ENCODE assay signal across 12 cellular contexts in genomic region chr9:92746567-92747458, GRCh38. TPM values are rescaled to one million over a fixed set of nuclear protein-coding genes. Genes with fewer than 3 reads are reported as not detected.
DNase-seq lines count a peak whose midpoint lies in the region; ATAC-seq, FAIRE-seq and TF ChIP-seq lines count a peak whose summit lies in the region.
"Had no signal": no experiment of that assay in that cellular context is flagged by ENCODE, and none has a peak within 500 bp of the region (broad histone marks: within the 10 kb centered on the region; RNA-seq: fewer than 3 reads in every experiment).

No MANE protein-coding gene starts in this region.

- no peak overlapping the region for H2AFZ ChIP-seq in HepG2 (ENCODE audit: low read length)

- H3K4me3 ChIP-seq in cardiac fibroblast (replicated peaks in 1 of 2; ENCODE audit: low read depth in 2 of 2, low read length in 2 of 2) (no peak overlapping the region), HepG2 (replicated peaks in 1 of 3; ENCODE audit: insufficient read depth in 1 of 3, low read depth in 2 of 3, low read length in 3 of 3) (peak overlapping the region in 1 of 3 experiments; percentile 51; a peak in 2 of 6 replicates)

- intact Hi-C loops in HepG2 (cut with micrococcal nuclease; ENCODE audit: unreplicated experiment): no loop called here

- no peak for TF ChIP-seq CTCF in HFFc6 (IDR thresholded peaks at IDR 0.05)
- no peak for TF ChIP-seq CTCF in cardiac fibroblast (IDR thresholded peaks at IDR 0.05; ENCODE audit: low read depth, low read length)
- no peak for TF ChIP-seq CTCF in HepG2 (CRISPR knock-in tag; IDR thresholded peaks at IDR 0.05)

- H3K36me3 Mint-ChIP-seq in HFFc6 (ENCODE audit: low read depth): peaks cover 4% of the 10 kb centered on the region; the same call in 1 of the 2 replicates
- H3K36me3 Mint-ChIP-seq in stimulated activated memory B cell treated with anti-CD40 and anti-IgM and Interleukin-4, amounts not matched to agents 10 μg/mL and 1 μg/mL and 100 μg/mL, for 72 hours: no peaks in the 10 kb centered on the region

- peak overlapping the region; percentile 40 for H3K9ac ChIP-seq in HepG2 (ENCODE audit: insufficient read depth, low read depth, low read length)

- 69% methylated on average over 8 of the region's 14 CpGs for WGBS in HepG2 (ENCODE audit: low lambda C conversion rate)

- TF ChIP-seq RAD21 in HepG2 (CRISPR knock-in tag; IDR thresholded peaks at IDR 0.05): no peak

- no peaks in the 10 kb centered on the region for H3K9me3 Mint-ChIP-seq in HFFc6
- no peaks in the 10 kb centered on the region for H3K9me3 Mint-ChIP-seq in stimulated activated memory B cell treated with anti-CD40 and anti-IgM and Interleukin-4, amounts not matched to agents 10 μg/mL and 1 μg/mL and 100 μg/mL, for 72 hours

- no TSS peak for BruUV-seq in HepG2 (replicated peaks; lab: Mats Ljungman, UMichigan)

- peak overlapping the region; percentile 61 for H3K27ac Mint-ChIP-seq in HFFc6
- H3K27ac Mint-ChIP-seq in stimulated activated memory B cell treated with anti-CD40 and anti-IgM and Interleukin-4, amounts not matched to agents 10 μg/mL and 1 μg/mL and 100 μg/mL, for 72 hours: no peak overlapping the region

- CTCF ChIA-PET in HepG2 (lab: Yijun Ruan, JAX; ENCODE audit: low intra/inter-chr PET ratio, low total read pairs): no interaction called here

- H3K4me1 ChIP-seq in HepG2 (ENCODE audit: insufficient read depth, low read length): peaks cover 48% of the 10 kb centered on the region

- no peak for TF ChIP-seq EP300 in HepG2 (IDR thresholded peaks at IDR 0.05; ENCODE audit: low read depth in 2 of 2, low read length in 2 of 2)
- TF ChIP-seq EP300 in HepG2 (CRISPR knock-in tag; IDR thresholded peaks at IDR 0.05; ENCODE audit: borderline replicate concordance): no peak

- peak; percentile 82 for ATAC-seq in HepG2
- ATAC-seq in stimulated activated memory B cell treated with anti-CD40 and anti-IgM and Interleukin-4, amounts not matched to agents 10 μg/mL and 1 μg/mL and 100 μg/mL, for 72 hours: peak; percentile 12
- no peak for ATAC-seq in HG02885 (IDR thresholded peaks at IDR 0.05; ENCODE audit: poor library complexity, unreplicated experiment)
- ATAC-seq in GM19395 (IDR thresholded peaks at IDR 0.05; ENCODE audit: unreplicated experiment): no peak

- H3K9me3 ChIP-seq in HepG2 (ENCODE audit: low read length): no peaks in the 10 kb centered on the region

- no peaks in the 10 kb centered on the region; the same call in 1 of the 2 replicates for H4K20me1 ChIP-seq in HepG2 (ENCODE audit: insufficient read depth, low read length)

- H3K36me3 ChIP-seq in HepG2 (replicated peaks in 1 of 2; ENCODE audit: control insufficient read depth in 1 of 2, insufficient read depth in 2 of 2, low read length in 2 of 2): no peaks in the 10 kb centered on the region

- no peak overlapping the region for H3K4me3 Mint-ChIP-seq in HFFc6
- no peak overlapping the region for H3K4me3 Mint-ChIP-seq in stimulated activated memory B cell treated with anti-CD40 and anti-IgM and Interleukin-4, amounts not matched to agents 10 μg/mL and 1 μg/mL and 100 μg/mL, for 72 hours

- no peak for TF ChIP-seq POLR2A in HepG2 (IDR thresholded peaks at IDR 0.05; ENCODE audit: insufficient read depth in 1 of 2, low read depth in 2 of 2, low read length in 2 of 2)

- no peak for DNase-seq in HFFc6
- peak; percentile 68 to 74 for DNase-seq in cardiac fibroblast (ENCODE audit: low read depth in 2 of 2)
- DNase-seq in HepG2 (ENCODE audit: low spot score): peak; percentile 56
- no peak for DNase-seq in KBM-7
- DNase-seq: effector memory CD4-positive, alpha-beta T cell; NCI-H1105 treated with DMSO at 0.1 percent for 48 hours; NCI-H69; stimulated activated CD4-positive, alpha-beta T cell treated with anti-CD3 and anti-CD28 coated beads, Interleukin-15, amount 100 ng/mL, for 24 hours had no signal

- in situ Hi-C loops in HepG2 (cut with HindIII; ENCODE audit: extremely low pct_ligation_motif_present, low pct_unique_long_range_greater_than_20kb) (no loop called here), KBM-7 (cut with MboI; ENCODE audit: low pct_unique_long_range_greater_than_20kb, low sequenced_read_pairs) (no loop called here)

- H3K79me2 ChIP-seq in HepG2 (ENCODE audit: insufficient read depth, low read length): peaks cover 72% of the 10 kb centered on the region

- peak; percentile 60 for FAIRE-seq in HepG2 (lab: Jason Lieb, UNC)

- H3K4me2 ChIP-seq in HepG2 (ENCODE audit: low read depth, low read length): peak overlapping the region; percentile 63

- POLR2A ChIA-PET in HepG2 (lab: Yijun Ruan, JAX): no interaction called here

- peaks cover 1% of the 10 kb centered on the region for H3K27me3 Mint-ChIP-seq in HFFc6 (ENCODE audit: insufficient read depth)
- H3K27me3 Mint-ChIP-seq in stimulated activated memory B cell treated with anti-CD40 and anti-IgM and Interleukin-4, amounts not matched to agents 10 μg/mL and 1 μg/mL and 100 μg/mL, for 72 hours: no peaks in the 10 kb centered on the region

- H3K27me3 ChIP-seq in HepG2 (ENCODE audit: control insufficient read depth in 1 of 2, insufficient read depth in 2 of 2, low read length in 2 of 2): no peaks in the 10 kb centered on the region

- H3K27ac ChIP-seq in HepG2 (ENCODE audit: extremely low read length, insufficient read depth, low read length): peak overlapping the region; percentile 53
- H3K27ac ChIP-seq: HL-60 had no signal

- H3K4me1 Mint-ChIP-seq in HFFc6 (ENCODE audit: low read depth): peaks cover 38% of the 10 kb centered on the region
- peaks cover 79% of the 10 kb centered on the region for H3K4me1 Mint-ChIP-seq in stimulated activated memory B cell treated with anti-CD40 and anti-IgM and Interleukin-4, amounts not matched to agents 10 μg/mL and 1 μg/mL and 100 μg/mL, for 72 hours

TF ChIP-seq in HepG2, 621 proteins besides CTCF, POLR2A, EP300 and RAD21 (continues in another document):
- TF ChIP-seq RBM22 (optimal IDR thresholded peaks at IDR 0.05; ENCODE audit: low read length) (no peak), NPAS2 (CRISPR knock-in tag; IDR thresholded peaks at IDR 0.05; ENCODE audit: borderline replicate concordance) (no peak), TFDP2 (CRISPR knock-in tag; IDR thresholded peaks at IDR 0.05) (0 out of 2 replicates have a peak, but pooled peaks have one; percentile 8)
- TF ChIP-seq, protein P1, sequence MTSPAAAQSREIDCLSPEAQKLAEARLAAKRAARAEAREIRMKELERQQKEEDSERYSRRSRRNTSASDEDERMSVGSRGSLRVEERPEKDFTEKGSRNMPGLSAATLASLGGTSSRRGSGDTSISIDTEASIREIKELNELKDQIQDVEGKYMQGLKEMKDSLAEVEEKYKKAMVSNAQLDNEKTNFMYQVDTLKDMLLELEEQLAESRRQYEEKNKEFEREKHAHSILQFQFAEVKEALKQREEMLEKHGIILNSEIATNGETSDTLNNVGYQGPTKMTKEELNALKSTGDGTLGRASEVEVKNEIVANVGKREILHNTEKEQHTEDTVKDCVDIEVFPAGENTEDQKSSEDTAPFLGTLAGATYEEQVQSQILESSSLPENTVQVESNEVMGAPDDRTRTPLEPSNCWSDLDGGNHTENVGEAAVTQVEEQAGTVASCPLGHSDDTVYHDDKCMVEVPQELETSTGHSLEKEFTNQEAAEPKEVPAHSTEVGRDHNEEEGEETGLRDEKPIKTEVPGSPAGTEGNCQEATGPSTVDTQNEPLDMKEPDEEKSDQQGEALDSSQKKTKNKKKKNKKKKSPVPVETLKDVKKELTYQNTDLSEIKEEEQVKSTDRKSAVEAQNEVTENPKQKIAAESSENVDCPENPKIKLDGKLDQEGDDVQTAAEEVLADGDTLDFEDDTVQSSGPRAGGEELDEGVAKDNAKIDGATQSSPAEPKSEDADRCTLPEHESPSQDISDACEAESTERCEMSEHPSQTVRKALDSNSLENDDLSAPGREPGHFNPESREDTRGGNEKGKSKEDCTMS (CRISPR knock-in tag; conservative IDR thresholded peaks at IDR 0.05): no peak

RNA-seq across cellular contexts. Expression of gene BICD2, which starts 17.8 kb away (rescaled TPM):
- 10 to 100 TPM; 32.4 to 38.6 (median 36.1) TPM for total RNA-seq in HFFc6 (2021; fragmentation: NEBNext Ultra II Directional; extraction: Animal tissue kit (Norgen Biotek cat#: 25700))
- total RNA-seq in HepG2 (2016; rRNA removed; fragmentation: Illumina TruSeq; extraction: Trizol): 17.4 and 18.3 TPM in 2 replicates
- 2.2 and 2.6 TPM in 2 replicates for total RNA-seq in HepG2 (2016; cell fraction: cytosol; rRNA removed; fragmentation: Illumina TruSeq; extraction: Trizol; ENCODE audit: low read depth)
- 17.1 and 17.9 TPM in 2 replicates for total RNA-seq in HepG2 (2016; cell fraction: insoluble cytoplasmic fraction; rRNA removed; fragmentation: Illumina TruSeq; extraction: Trizol)
- 7.5 and 8.2 TPM in 2 replicates for total RNA-seq in HepG2 (2016; cell fraction: membrane; rRNA removed; fragmentation: Illumina TruSeq; extraction: Trizol)
- total RNA-seq in HepG2 (2016; cell fraction: nucleus; rRNA removed; fragmentation: Illumina TruSeq; extraction: Trizol): 15.1 and 18.6 TPM in 2 replicates
- polyA plus RNA-seq in HepG2 (2011; rRNA removed): 5.1 and 6.3 TPM in 2 replicates
- 5.7 and 6.0 TPM in 2 replicates for polyA plus RNA-seq in HepG2 (2011; cell fraction: cytosol; rRNA removed)
- polyA plus RNA-seq in HepG2 (2011; cell fraction: nucleus; rRNA removed): 9.9 and 11.3 TPM in 2 replicates
- 9.8 and 11.5 TPM in 2 replicates for polyA plus RNA-seq in HepG2 (2012)
- polyA plus RNA-seq in HepG2 (2016; cell fraction: cytosol; fragmentation: Illumina TruSeq; extraction: Trizol; ENCODE audit: low read depth): 1.1 TPM in 2 replicates
- polyA plus RNA-seq in HepG2 (2016; cell fraction: insoluble cytoplasmic fraction; fragmentation: Illumina TruSeq; extraction: Trizol; ENCODE audit: low read depth): 15.2 and 16.4 TPM in 2 replicates
- polyA plus RNA-seq in HepG2 (2016; cell fraction: membrane; fragmentation: Illumina TruSeq; extraction: Trizol; ENCODE audit: low read depth): 3.5 and 4.1 TPM in 2 replicates
- 17.8 and 17.9 TPM in 2 replicates for polyA plus RNA-seq in HepG2 (2016; cell fraction: nucleus; fragmentation: Illumina TruSeq; extraction: Trizol; ENCODE audit: insufficient read depth, low read depth)
- polyA minus RNA-seq in HepG2 (2011; rRNA and poly(A)+ RNA removed; ENCODE audit: low replicate concordance): 10.1 and 10.5 TPM in 2 replicates
- polyA minus RNA-seq in HepG2 (2011; cell fraction: cytosol; rRNA and poly(A)+ RNA removed): 6.4 and 6.6 TPM in 2 replicates
- polyA minus RNA-seq in HepG2 (2011; cell fraction: nucleus; rRNA and poly(A)+ RNA removed): 8.7 and 9.5 TPM in 2 replicates

Comparison
In these comparisons a context has a peak if more than half of its experiments do, and no peak if none do; other contexts are left out.
1. DNase-seq: peak in cardiac fibroblast (2 of 2) and HepG2 (single experiment); none in HFFc6 (single experiment) and KBM-7 (single experiment).
2. ATAC-seq: peak in HepG2 (single experiment) and stimulated activated memory B cell treated with anti-CD40 and anti-IgM and Interleukin-4, amounts not matched to agents 10 μg/mL and 1 μg/mL and 100 μg/mL, for 72 hours (single experiment); none in HG02885 (single experiment) and GM19395 (single experiment).